ENCODE assay signal across 10 cellular contexts in the genomic region with DNA sequence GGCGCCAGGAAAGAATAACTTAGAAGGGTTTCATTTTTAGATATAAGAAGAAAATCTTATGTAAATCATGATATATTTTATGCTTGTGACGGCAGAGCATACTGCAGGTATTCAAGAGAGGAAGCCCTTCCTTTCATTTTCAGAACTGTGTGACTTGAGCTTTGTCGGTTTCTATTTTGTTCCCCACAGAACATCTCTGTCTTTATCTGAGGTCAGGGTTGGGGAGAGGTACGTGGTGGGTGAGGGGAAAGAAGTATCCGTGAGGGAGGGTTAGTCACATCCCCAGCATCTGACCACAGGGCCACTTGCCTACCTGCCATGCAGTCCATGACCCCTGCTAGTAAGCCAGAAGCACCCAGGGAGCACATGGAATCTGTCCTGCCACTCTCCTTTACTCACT.
DNase-seq lines count a peak whose midpoint lies in the region; ATAC-seq and TF ChIP-seq lines count a peak whose summit lies in the region.
"Had no signal": no experiment of that assay in that cellular context is flagged by ENCODE, and none has a peak within 500 bp of the region (broad histone marks: within the 10 kb centered on the region; RNA-seq: fewer than 3 reads in every experiment).

No MANE protein-coding gene starts in this region.

- no peaks in the 10 kb centered on the region for H3F3A ChIP-seq in smooth muscle cell (ENCODE audit: low read depth)

- H3K79me2 ChIP-seq in OCI-LY3 (ENCODE audit: low read length) (no peaks in the 10 kb centered on the region), smooth muscle cell (ENCODE audit: low read depth) (no peaks in the 10 kb centered on the region)

- WGBS in smooth muscle cell (ENCODE audit: low lambda C conversion rate) = 85% methylated on average over 5 of the region's 5 CpGs

- peaks cover 1 to 6% of the 10 kb centered on the region in 2 donors for H3K27me3 Mint-ChIP-seq in CD8-positive, alpha-beta memory T cell
- H3K27me3 Mint-ChIP-seq in osteocyte (ENCODE audit: unreplicated experiment) = peaks cover 12% of the 10 kb centered on the region

- H3K36me3 Mint-ChIP-seq in CD8-positive, alpha-beta memory T cell = no peaks in the 10 kb centered on the region
- no peaks in the 10 kb centered on the region for H3K36me3 Mint-ChIP-seq in osteocyte (ENCODE audit: unreplicated experiment)

- H3K27ac Mint-ChIP-seq in CD8-positive, alpha-beta memory T cell = peak overlapping the region in 1 of 8 donors; percentile 56
- no peak overlapping the region for H3K27ac Mint-ChIP-seq in osteocyte (ENCODE audit: unreplicated experiment)
- H3K27ac Mint-ChIP-seq: nephron progenitor cell had no signal

- H3K36me3 ChIP-seq in CD8-positive, alpha-beta memory T cell (ENCODE audit: insufficient read depth, low read length) = no peaks in the 10 kb centered on the region
- H3K36me3 ChIP-seq in OCI-LY3 (replicated peaks; ENCODE audit: low read depth, low read length) (no peaks in the 10 kb centered on the region), smooth muscle cell (ENCODE audit: low read depth) (no peaks in the 10 kb centered on the region)

- no peak overlapping the region for H3K27ac ChIP-seq in CD8-positive, alpha-beta memory T cell (ENCODE audit: low read depth, low read length)
- H3K27ac ChIP-seq in OCI-LY3 (ENCODE audit: low read length) (no peak overlapping the region), smooth muscle cell (ENCODE audit: low read depth) (no peak overlapping the region)

- POLR2A ChIA-PET in CD8-positive, alpha-beta memory T cell (lab: Charles Lee) = no interaction called here

- H3K9me3 ChIP-seq in CD8-positive, alpha-beta memory T cell (ENCODE audit: low read length) = no peaks in the 10 kb centered on the region
- H3K9me3 ChIP-seq in OCI-LY3 (ENCODE audit: insufficient read depth, low read length) (no peaks in the 10 kb centered on the region), smooth muscle cell (replicated peaks; ENCODE audit: low read depth) (no peaks in the 10 kb centered on the region)

- peak overlapping the region in 6 of 7 donors; percentile 24 to 66 (median 46) for H3K4me3 Mint-ChIP-seq in CD8-positive, alpha-beta memory T cell
- no peak overlapping the region for H3K4me3 Mint-ChIP-seq in osteocyte (ENCODE audit: unreplicated experiment)
- H3K4me3 Mint-ChIP-seq: nephron progenitor cell had no signal

- ATAC-seq in GM19023 (IDR thresholded peaks at IDR 0.05; ENCODE audit: unreplicated experiment) (peak; percentile 84), HG02798 (IDR thresholded peaks at IDR 0.05; ENCODE audit: poor library complexity, unreplicated experiment) (peak; percentile 84)

- H3K4me3 ChIP-seq in CD8-positive, alpha-beta memory T cell (ENCODE audit: low read length) = no peak overlapping the region
- H3K4me3 ChIP-seq in OCI-LY3 (ENCODE audit: low read length) (peak overlapping the region; percentile 58), smooth muscle cell (no peak overlapping the region)

- H3K4me1 Mint-ChIP-seq in CD8-positive, alpha-beta memory T cell = peaks cover 5 to 10% (median 9%) of the 10 kb centered on the region in 3 donors
- H3K4me1 Mint-ChIP-seq in osteocyte (ENCODE audit: unreplicated experiment) = peaks cover 10% of the 10 kb centered on the region

- H3K9ac ChIP-seq in OCI-LY3 (ENCODE audit: low read length) (peak overlapping the region; percentile 14), smooth muscle cell (ENCODE audit: low read depth) (no peak overlapping the region)

- no peaks in the 10 kb centered on the region for H3K4me1 ChIP-seq in CD8-positive, alpha-beta memory T cell (ENCODE audit: insufficient read depth, low read length)
- H3K4me1 ChIP-seq in OCI-LY3 (ENCODE audit: low read length) (peaks cover 22% of the 10 kb centered on the region), smooth muscle cell (ENCODE audit: low read depth) (no peaks in the 10 kb centered on the region)

- H3K4me2 ChIP-seq in OCI-LY3 (ENCODE audit: low read length) (peak overlapping the region; percentile 77), smooth muscle cell (no peak overlapping the region)

- H2AFZ ChIP-seq in OCI-LY3 (ENCODE audit: low read depth, low read length) = no peak overlapping the region; the same call in 1 of the 2 replicates
- no peak overlapping the region for H2AFZ ChIP-seq in smooth muscle cell (ENCODE audit: low read depth)

- no peaks in the 10 kb centered on the region for H4K20me1 ChIP-seq in OCI-LY3 (ENCODE audit: insufficient read depth, low read length)
- H4K20me1 ChIP-seq in smooth muscle cell (ENCODE audit: low read depth) = no peaks in the 10 kb centered on the region

- DNase-seq in CD8-positive, alpha-beta memory T cell = no peak
- no peak for DNase-seq in mesenteric fat pad (ENCODE audit: low spot score)
- no peak for DNase-seq in EL
- DNase-seq in smooth muscle cell (lab: John Stamatoyannopoulos, UW; ENCODE audit: unreplicated experiment) = no peak
- DNase-seq in osteocyte (ENCODE audit: extremely low spot score, unreplicated experiment) = no peak
- DNase-seq: NCI-H2081 treated with DMSO at 0.1 percent for 48 hours, nephron progenitor cell had no signal

- TF ChIP-seq CTCF in OCI-LY3 (IDR thresholded peaks at IDR 0.05; ENCODE audit: low read depth, low read length) (no peak), smooth muscle cell (IDR thresholded peaks at IDR 0.05; ENCODE audit: borderline replicate concordance, insufficient read depth, poor library complexity, severe bottlenecking) (no peak), osteocyte (IDR thresholded peaks at IDR 0.05) (no peak)

- CTCF ChIA-PET in CD8-positive, alpha-beta memory T cell (lab: Charles Lee) = interaction anchor here (1.2 kb wide), 1 partner anchor 45 kb away, joined by 3 read pairs; no protein-coding TSS in a partner anchor

- H3K27me3 ChIP-seq in CD8-positive, alpha-beta memory T cell (ENCODE audit: insufficient read depth, low read length, poor library complexity, severe bottlenecking) = no peaks in the 10 kb centered on the region
- H3K27me3 ChIP-seq in OCI-LY3 (ENCODE audit: low read depth, low read length) (no peaks in the 10 kb centered on the region), smooth muscle cell (ENCODE audit: low read depth) (no peaks in the 10 kb centered on the region)

- H3K9me3 Mint-ChIP-seq in CD8-positive, alpha-beta memory T cell = no peaks in the 10 kb centered on the region
- H3K9me3 Mint-ChIP-seq in osteocyte (ENCODE audit: unreplicated experiment) = no peaks in the 10 kb centered on the region
